ENCODE assay signal across 20 cellular contexts in genomic region chr5:168790691-168791230, GRCh38.
A peak's percentile ranks its signal among the peaks of the same experiment; 100 is the strongest.
DNase-seq lines count a peak whose midpoint lies in the region; ATAC-seq, FAIRE-seq and TF ChIP-seq lines count a peak whose summit lies in the region.
"Had no signal": no experiment of that assay in that cellular context is flagged by ENCODE, and none has a peak within 500 bp of the region (broad histone marks: within the 10 kb centered on the region; RNA-seq: fewer than 3 reads in every experiment).

No MANE protein-coding gene starts in this region.

- no peak for TF ChIP-seq RAD21 in SK-N-SH (IDR thresholded peaks at IDR 0.05; ENCODE audit: low read length)

- no peak overlapping the region for H3K9ac ChIP-seq in SK-N-SH
- H3K9ac ChIP-seq: KMS-11 had no signal

- H3K36me3 ChIP-seq in GM23338 (ENCODE audit: insufficient read depth) (no peaks in the 10 kb centered on the region), small intestine (ENCODE audit: control insufficient read depth in 2 of 2, insufficient read depth in 2 of 2, low read length in 2 of 2) (no peaks in the 10 kb centered on the region), SK-N-SH (replicated peaks in 1 of 2; ENCODE audit: control insufficient read depth in 1 of 2, insufficient read depth in 2 of 2, low read length in 1 of 2) (peaks cover 10 to 100% of the 10 kb centered on the region in 2 experiments)
- H3K36me3 ChIP-seq in CD4-positive, alpha-beta memory T cell (ENCODE audit: insufficient read depth, low read length): no peaks in the 10 kb centered on the region
- H3K36me3 ChIP-seq: MG63, Peyer's patch had no signal

- TF ChIP-seq EP300 in SK-N-SH (IDR thresholded peaks at IDR 0.05; ENCODE audit: borderline replicate concordance in 1 of 2, low read depth in 1 of 2, low read length in 1 of 2): no peak

- H3K27ac ChIP-seq in GM23338 (ENCODE audit: low read depth) (0 out of 2 replicates have a peak overlapping the region, but pooled peaks have one; percentile 14), small intestine (ENCODE audit: low read depth in 1 of 2, low read length in 1 of 2) (no peak overlapping the region), SK-N-SH (ENCODE audit: low read depth in 2 of 2, low read length in 1 of 2) (peak overlapping the region in 1 of 2 experiments; percentile 100; a peak in 2 of 4 replicates)
- H3K27ac ChIP-seq in CD4-positive, alpha-beta memory T cell (ENCODE audit: low read depth, low read length): no peak overlapping the region
- H3K27ac ChIP-seq: KMS-11, Peyer's patch, SK-N-MC had no signal

- no peak overlapping the region for H3K27ac Mint-ChIP-seq in GM23338
- no peak overlapping the region for H3K27ac Mint-ChIP-seq in CD4-positive, alpha-beta memory T cell
- H3K27ac Mint-ChIP-seq in activated CD4-positive, alpha-beta memory T cell treated with anti-CD3 and anti-CD28 coated beads for 36 hours: no peak overlapping the region
- H3K27ac Mint-ChIP-seq: CD4-positive, CD25-positive, alpha-beta regulatory T cell had no signal

- H3K4me2 ChIP-seq in GM23338: no peak overlapping the region
- H3K4me2 ChIP-seq in SK-N-SH: no peak overlapping the region
- H3K4me2 ChIP-seq: KMS-11 had no signal

- WGBS in small intestine, 3 donors: 38 to 60% (median 53%) methylated on average over 13 of the region's 13 CpGs
- 94% methylated on average over 13 of the region's 13 CpGs for WGBS in SK-N-SH (ENCODE audit: low lambda C conversion rate)

- H3K4me1 ChIP-seq in GM23338 (ENCODE audit: insufficient read depth) (peaks cover 5% of the 10 kb centered on the region; the same call in 1 of the 2 replicates), small intestine (ENCODE audit: control insufficient read depth in 2 of 2, insufficient read depth in 1 of 2, low read depth in 1 of 2, low read length in 1 of 2) (no peaks in the 10 kb centered on the region), SK-N-SH (ENCODE audit: control insufficient read depth in 1 of 2, insufficient read depth in 2 of 2, low read depth in 1 of 2, low read length in 1 of 2) (peaks cover 7 to 88% of the 10 kb centered on the region in 2 experiments; a peak in 3 of 4 replicates)
- H3K4me1 ChIP-seq in CD4-positive, alpha-beta memory T cell (ENCODE audit: insufficient read depth, low read length): no peaks in the 10 kb centered on the region
- H3K4me1 ChIP-seq: Peyer's patch had no signal

- H3K9me3 ChIP-seq in small intestine (ENCODE audit: control insufficient read depth, low read depth): no peaks in the 10 kb centered on the region
- H3K9me3 ChIP-seq in CD4-positive, alpha-beta memory T cell (ENCODE audit: control insufficient read depth in 1 of 2, low read length in 2 of 2): no peaks in the 10 kb centered on the region
- H3K9me3 ChIP-seq in SK-N-SH: no peaks in the 10 kb centered on the region
- H3K9me3 ChIP-seq: MG63, Peyer's patch had no signal

- H3K9me2 ChIP-seq in GM23338 (ENCODE audit: insufficient read depth) (peaks cover 5% of the 10 kb centered on the region), SK-N-SH (no peaks in the 10 kb centered on the region)

- H3F3A ChIP-seq in GM23338 (replicated peaks; ENCODE audit: low read depth) (no peaks in the 10 kb centered on the region), SK-N-SH (replicated peaks; ENCODE audit: insufficient read depth) (peaks cover 5% of the 10 kb centered on the region)

- no peak for TF ChIP-seq CTCF in GM23338 (conservative IDR thresholded peaks at IDR 0.05; ENCODE audit: low read depth in 2 of 2)
- no peak for TF ChIP-seq CTCF in SK-N-SH (IDR thresholded peaks at IDR 0.05)

- peaks cover 19% of the 10 kb centered on the region for H3K4me1 Mint-ChIP-seq in GM23338
- H3K4me1 Mint-ChIP-seq in CD4-positive, alpha-beta memory T cell: peaks cover 0 to 3% (median 0%) of the 10 kb centered on the region in 4 donors
- peaks cover 20% of the 10 kb centered on the region for H3K4me1 Mint-ChIP-seq in activated CD4-positive, alpha-beta memory T cell treated with anti-CD3 and anti-CD28 coated beads for 36 hours (ENCODE audit: low read depth)
- H3K4me1 Mint-ChIP-seq: CD4-positive, CD25-positive, alpha-beta regulatory T cell had no signal

- no peak overlapping the region for H3K4me3 ChIP-seq in GM23338
- no peak overlapping the region for H3K4me3 ChIP-seq in small intestine (ENCODE audit: low read depth in 1 of 2, low read length in 2 of 2)
- H3K4me3 ChIP-seq in CD4-positive, alpha-beta memory T cell (ENCODE audit: low read length in 2 of 2): no peak overlapping the region
- H3K4me3 ChIP-seq in SK-N-SH (ENCODE audit: low read depth in 2 of 2, low read length in 1 of 2): no peak overlapping the region
- H3K4me3 ChIP-seq: MG63, Peyer's patch, SK-N-MC had no signal

- POLR2A ChIA-PET in CD4-positive, alpha-beta memory T cell (lab: Charles Lee; ENCODE audit: partially characterized antibody): no interaction called here
- POLR2A ChIA-PET in activated CD4-positive, alpha-beta memory T cell treated with anti-CD3 and anti-CD28 coated beads for 36 hours (lab: Charles Lee): no interaction called here
- POLR2A ChIA-PET in SK-N-SH (lab: Yijun Ruan, JAX): interaction anchor here (0.8 to 1.4 kb wide), 3 partner anchors 17 to 25 kb away, joined by 3 to 4 read pairs (median 3); no protein-coding TSS in a partner anchor

- intact Hi-C loops in CD4-positive, alpha-beta memory T cell (cut with micrococcal nuclease): no loop called here
- intact Hi-C loops in activated CD4-positive, alpha-beta memory T cell treated with anti-CD3 and anti-CD28 coated beads for 36 hours (cut with micrococcal nuclease): no loop called here

- no peak for ATAC-seq in GM23338

- no peak overlapping the region for H2AFZ ChIP-seq in GM23338
- H2AFZ ChIP-seq in SK-N-SH (ENCODE audit: low read depth): no peak overlapping the region

- no peaks in the 10 kb centered on the region for H3K9me3 Mint-ChIP-seq in GM23338
- no peaks in the 10 kb centered on the region for H3K9me3 Mint-ChIP-seq in CD4-positive, alpha-beta memory T cell
- no peaks in the 10 kb centered on the region for H3K9me3 Mint-ChIP-seq in activated CD4-positive, alpha-beta memory T cell treated with anti-CD3 and anti-CD28 coated beads for 36 hours

- H3K27me3 ChIP-seq in GM23338 (ENCODE audit: insufficient read depth): no peaks in the 10 kb centered on the region
- no peaks in the 10 kb centered on the region for H3K27me3 ChIP-seq in small intestine (ENCODE audit: control insufficient read depth in 2 of 2, insufficient read depth in 2 of 2, low read length in 2 of 2)
- no peaks in the 10 kb centered on the region for H3K27me3 ChIP-seq in CD4-positive, alpha-beta memory T cell (ENCODE audit: insufficient read depth, low read length)
- H3K27me3 ChIP-seq in SK-N-SH (ENCODE audit: insufficient read depth): no peaks in the 10 kb centered on the region
- H3K27me3 ChIP-seq: Peyer's patch had no signal

- no peaks in the 10 kb centered on the region for H3K79me2 ChIP-seq in GM23338 (replicated peaks; ENCODE audit: insufficient read depth)
- no peaks in the 10 kb centered on the region for H3K79me2 ChIP-seq in SK-N-SH (ENCODE audit: insufficient read depth)

- H3K4me3 Mint-ChIP-seq in GM23338: no peak overlapping the region
- no peak overlapping the region for H3K4me3 Mint-ChIP-seq in CD4-positive, alpha-beta memory T cell
- no peak overlapping the region for H3K4me3 Mint-ChIP-seq in activated CD4-positive, alpha-beta memory T cell treated with anti-CD3 and anti-CD28 coated beads for 36 hours
- H3K4me3 Mint-ChIP-seq: CD4-positive, CD25-positive, alpha-beta regulatory T cell had no signal

- CTCF ChIA-PET in CD4-positive, alpha-beta memory T cell (lab: Charles Lee; ENCODE audit: partially characterized antibody): no interaction called here
- CTCF ChIA-PET in activated CD4-positive, alpha-beta memory T cell treated with anti-CD3 and anti-CD28 coated beads for 36 hours (lab: Charles Lee): no interaction called here
- CTCF ChIA-PET in SK-N-SH (lab: Yijun Ruan, JAX): interaction anchor here (1.2 to 1.6 kb wide), 3 partner anchors 12 to 85 kb away, joined by 3 to 6 read pairs (median 5); no protein-coding TSS in a partner anchor

- no peaks in the 10 kb centered on the region for H3K36me3 Mint-ChIP-seq in GM23338 (ENCODE audit: low read depth)
- no peaks in the 10 kb centered on the region for H3K36me3 Mint-ChIP-seq in CD4-positive, alpha-beta memory T cell
- H3K36me3 Mint-ChIP-seq in activated CD4-positive, alpha-beta memory T cell treated with anti-CD3 and anti-CD28 coated beads for 36 hours: no peaks in the 10 kb centered on the region
- H3K36me3 Mint-ChIP-seq: CD4-positive, CD25-positive, alpha-beta regulatory T cell had no signal

- H3K27me3 Mint-ChIP-seq in GM23338 (ENCODE audit: insufficient read depth, low read depth, poor library complexity): no peaks in the 10 kb centered on the region
- peaks cover 1% of the 10 kb centered on the region in 2 donors for H3K27me3 Mint-ChIP-seq in CD4-positive, alpha-beta memory T cell
- peaks cover 7% of the 10 kb centered on the region for H3K27me3 Mint-ChIP-seq in activated CD4-positive, alpha-beta memory T cell treated with anti-CD3 and anti-CD28 coated beads for 36 hours
- H3K27me3 Mint-ChIP-seq: CD4-positive, CD25-positive, alpha-beta regulatory T cell had no signal

- H4K20me1 ChIP-seq in GM23338 (replicated peaks; ENCODE audit: insufficient read depth): no peaks in the 10 kb centered on the region
- H4K20me1 ChIP-seq in SK-N-SH (ENCODE audit: insufficient read depth): no peaks in the 10 kb centered on the region

- no peak for FAIRE-seq in small intestine (lab: Jason Lieb, UNC)
- FAIRE-seq: GM18507 had no signal

- no peak for DNase-seq in GM23338 (ENCODE audit: low spot score)
- peak; percentile 98 for DNase-seq in NCI-H82 (lab: John Stamatoyannopoulos, UW)
- peak; percentile 54 for DNase-seq in ecto neural progenitor cell (ENCODE audit: low spot score)
- DNase-seq in small intestine: peak; percentile 4
- DNase-seq in CD4-positive, alpha-beta memory T cell: no peak
- DNase-seq in activated CD4-positive, alpha-beta memory T cell treated with anti-CD3 and anti-CD28 coated beads for 36 hours: no peak
- DNase-seq in SK-N-SH: no peak
- DNase-seq: ACHN; AML-193; Calu3; CD4-positive, CD25-positive, alpha-beta regulatory T cell; DMS79; H7; MG63; NCI-H1417; NCI-H187 treated with DMSO at 0.1 percent for 48 hours; Peyer's patch had no signal

TF ChIP-seq in SK-N-SH, 30 proteins besides CTCF, POLR2A, EP300 and RAD21 (continues in another document):
- TF ChIP-seq IRF3 (IDR thresholded peaks at IDR 0.05; ENCODE audit: low read depth, low read length) (no peak), SIN3A (IDR thresholded peaks at IDR 0.05; ENCODE audit: borderline replicate concordance, low read depth, low read length) (no peak), MEF2A (IDR thresholded peaks at IDR 0.05; ENCODE audit: borderline replicate concordance, low read depth) (no peak), FOXJ3 (CRISPR knock-in tag; IDR thresholded peaks at IDR 0.05) (no peak)

Comparison
In these comparisons a context has a peak if more than half of its experiments do, and no peak if none do; other contexts are left out.
1. DNase-seq: peak in NCI-H82 (single experiment), ecto neural progenitor cell (single experiment) and small intestine (single experiment); none in GM23338 (single experiment), CD4-positive, alpha-beta memory T cell (0 of 5), activated CD4-positive, alpha-beta memory T cell treated with anti-CD3 and anti-CD28 coated beads for 36 hours (single experiment) and SK-N-SH (single experiment).